Comparison of ENCODE assay signal across 13 cellular contexts in the genomic region with DNA sequence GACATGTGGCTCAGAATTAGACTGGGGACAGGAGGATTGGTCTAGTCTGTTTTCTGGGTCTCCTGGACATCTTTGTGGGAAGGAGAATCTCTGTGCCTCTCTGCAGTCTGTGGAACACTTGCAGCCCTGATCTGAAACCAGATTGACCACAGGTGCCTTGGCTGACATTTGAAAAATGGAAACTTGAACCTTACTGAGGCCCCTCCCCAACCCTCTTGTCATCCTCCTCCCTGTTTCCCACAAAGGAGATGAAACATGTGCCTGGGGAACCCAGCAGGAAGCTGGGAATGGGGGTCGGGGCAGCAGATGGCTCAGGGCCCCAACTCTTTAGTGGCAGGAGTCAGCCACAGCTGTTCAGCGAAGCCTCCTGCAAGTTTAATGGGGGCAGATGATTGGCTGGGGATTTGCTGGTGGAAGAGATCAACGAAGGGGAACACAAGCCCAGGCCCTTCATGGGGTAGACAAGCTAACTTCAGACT. TPM values are rescaled to one million over a fixed set of nuclear protein-coding genes. Genes with fewer than 3 reads are reported as not detected.
DNase-seq lines count a peak whose midpoint lies in the region; ATAC-seq and TF ChIP-seq lines count a peak whose summit lies in the region.
"Had no signal": no experiment of that assay in that cellular context is flagged by ENCODE, and none has a peak within 500 bp of the region (broad histone marks: within the 10 kb centered on the region; RNA-seq: fewer than 3 reads in every experiment).

No MANE protein-coding gene starts in this region.

- TF ChIP-seq EP300 in SK-N-SH (IDR thresholded peaks at IDR 0.05; ENCODE audit: borderline replicate concordance in 1 of 2, low read depth in 1 of 2, low read length in 1 of 2), result no peak
- TF ChIP-seq EP300 in transverse colon (IDR thresholded peaks at IDR 0.05; ENCODE audit: low read depth), result no peak

- no peak overlapping the region for H2AFZ ChIP-seq in SK-N-SH (ENCODE audit: low read depth)

- H3K27me3 Mint-ChIP-seq in stimulated activated naive B cell treated with anti-CD40 and anti-IgM and Interleukin-4, amounts not matched to agents 10 μg/mL and 1 μg/mL and 100 μg/mL, for 72 hours, result peaks cover 7 to 10% of the 10 kb centered on the region in 2 donors

- no peaks in the 10 kb centered on the region for H3K9me3 ChIP-seq in SK-N-SH
- H3K9me3 ChIP-seq in transverse colon, result no peaks in the 10 kb centered on the region
- H3K9me3 ChIP-seq: gastrocnemius medialis had no signal

- peaks cover 10 to 17% of the 10 kb centered on the region in 2 donors for H3K4me1 Mint-ChIP-seq in stimulated activated naive B cell treated with anti-CD40 and anti-IgM and Interleukin-4, amounts not matched to agents 10 μg/mL and 1 μg/mL and 100 μg/mL, for 72 hours

- no peaks in the 10 kb centered on the region for H3K9me2 ChIP-seq in SK-N-SH

- no peak overlapping the region for H3K27ac ChIP-seq in SK-N-SH (ENCODE audit: low read depth in 2 of 2, low read length in 1 of 2)
- no peak overlapping the region for H3K27ac ChIP-seq in transverse colon
- H3K27ac ChIP-seq: gastrocnemius medialis, VCaP had no signal

- no peak for TF ChIP-seq POLR2A in transverse colon (IDR thresholded peaks at IDR 0.05)

- H3K36me3 Mint-ChIP-seq in stimulated activated naive B cell treated with anti-CD40 and anti-IgM and Interleukin-4, amounts not matched to agents 10 μg/mL and 1 μg/mL and 100 μg/mL, for 72 hours, result no peaks in the 10 kb centered on the region

- H3K4me2 ChIP-seq in SK-N-SH, result no peak overlapping the region

- no peaks in the 10 kb centered on the region for H3K79me2 ChIP-seq in SK-N-SH (ENCODE audit: insufficient read depth)

- H3F3A ChIP-seq in SK-N-SH (replicated peaks; ENCODE audit: insufficient read depth), result no peaks in the 10 kb centered on the region

- no peaks in the 10 kb centered on the region for H3K36me3 ChIP-seq in SK-N-SH (replicated peaks in 1 of 2; ENCODE audit: control insufficient read depth in 1 of 2, insufficient read depth in 2 of 2, low read length in 1 of 2)
- no peaks in the 10 kb centered on the region for H3K36me3 ChIP-seq in transverse colon
- H3K36me3 ChIP-seq: gastrocnemius medialis had no signal

- H4K20me1 ChIP-seq in SK-N-SH (ENCODE audit: insufficient read depth), result no peaks in the 10 kb centered on the region

- H3K4me3 ChIP-seq in SK-N-SH (ENCODE audit: low read depth in 2 of 2, low read length in 1 of 2), result no peak overlapping the region
- no peak overlapping the region for H3K4me3 ChIP-seq in transverse colon
- H3K4me3 ChIP-seq: gastrocnemius medialis had no signal

- H3K4me1 ChIP-seq in SK-N-SH (ENCODE audit: control insufficient read depth in 1 of 2, insufficient read depth in 2 of 2, low read depth in 1 of 2, low read length in 1 of 2) (peaks cover 0 to 2% of the 10 kb centered on the region in 2 experiments; a peak in 1 of 4 replicates), transverse colon (no peaks in the 10 kb centered on the region)

- no peak overlapping the region for H3K27ac Mint-ChIP-seq in stimulated activated naive B cell treated with anti-CD40 and anti-IgM and Interleukin-4, amounts not matched to agents 10 μg/mL and 1 μg/mL and 100 μg/mL, for 72 hours

- H3K27me3 ChIP-seq in SK-N-SH (ENCODE audit: insufficient read depth) (no peaks in the 10 kb centered on the region), transverse colon (no peaks in the 10 kb centered on the region)
- H3K27me3 ChIP-seq: gastrocnemius medialis had no signal

- no peak for TF ChIP-seq RAD21 in SK-N-SH (IDR thresholded peaks at IDR 0.05; ENCODE audit: low read length)

- no peaks in the 10 kb centered on the region for H3K9me3 Mint-ChIP-seq in stimulated activated naive B cell treated with anti-CD40 and anti-IgM and Interleukin-4, amounts not matched to agents 10 μg/mL and 1 μg/mL and 100 μg/mL, for 72 hours

- intact Hi-C loops in transverse colon (cut with DNase I; ENCODE audit: low total_unique reads), result no loop called here

- H3K4me3 Mint-ChIP-seq in stimulated activated naive B cell treated with anti-CD40 and anti-IgM and Interleukin-4, amounts not matched to agents 10 μg/mL and 1 μg/mL and 100 μg/mL, for 72 hours, result peak overlapping the region in 1 of 2 donors; percentile 5

- H3K9ac ChIP-seq in SK-N-SH, result no peak overlapping the region

- in situ Hi-C loops in transverse colon (cut with MboI; ENCODE audit: low pct_ligation_motif_present in 1 of 4, low pct_unique_long_range_greater_than_20kb in 1 of 4, low sequenced_read_pairs in 3 of 4), result no loop called here

- POLR2A ChIA-PET in SK-N-SH (lab: Yijun Ruan, JAX), result interaction anchor here (0.6 to 1.4 kb wide), 2 partner anchors 17 to 121 kb away, joined by 3 read pairs; no protein-coding TSS in a partner anchor

- TF ChIP-seq CTCF in SK-N-SH (IDR thresholded peaks at IDR 0.05) (no peak), transverse colon (IDR thresholded peaks at IDR 0.05) (no peak)

- CTCF ChIA-PET in SK-N-SH (lab: Yijun Ruan, JAX), result interaction anchor here (0.6 to 2.2 kb wide), 10 partner anchors 8 to 154 kb away, joined by 3 to 14 read pairs (median 4); partner anchors contain the start of gene VASH2

- WGBS in SK-N-SH (ENCODE audit: low lambda C conversion rate), result 71% methylated on average over 3 of the region's 3 CpGs
- whole genome bisulfite sequencing in transverse colon (ENCODE audit: low coverage in 1 of 2), 2 donors, result 50% methylated on average over 3 of the region's 3 CpGs; no CpG with 5 or more reads in 1 of the 2 donors

- ATAC-seq in SK-N-SH treated with all-trans-retinoic acid at 6 μM for 48 hours (peak; percentile 4; the same call in 1 of the 3 replicates), HG03066 (IDR thresholded peaks at IDR 0.05; ENCODE audit: low read depth, unreplicated experiment) (peak; percentile 69)
- ATAC-seq in stimulated activated naive B cell treated with anti-CD40 and anti-IgM and Interleukin-4, amounts not matched to agents 10 μg/mL and 1 μg/mL and 100 μg/mL, for 72 hours (replicated peaks), result peak; percentile 80 to 81
- ATAC-seq: gastrocnemius medialis had no signal

- no peak for DNase-seq in SK-N-SH
- DNase-seq in RPMI8226, result peak; percentile 16
- DNase-seq in stimulated activated naive B cell treated with anti-CD40 and anti-IgM and Interleukin-4, amounts not matched to agents 10 μg/mL and 1 μg/mL and 100 μg/mL, for 72 hours, result no peak
- DNase-seq in SK-N-DZ (ENCODE audit: low spot score), result no peak
- DNase-seq in transverse colon, result no peak
- no peak for DNase-seq in GM19240 (ENCODE audit: insufficient read length, low spot score)
- DNase-seq: effector CD8-positive, alpha-beta T cell; gastrocnemius medialis; posterior cingulate gyrus; stimulated activated CD4-positive, alpha-beta T cell treated with anti-CD3 and anti-CD28 coated beads, Interleukin-4, amount 100 ng/mL, for 1 hour had no signal

TF ChIP-seq in SK-N-SH treated with all-trans-retinoic acid at 6 μM for 48 hours, 23 proteins besides CTCF, POLR2A, EP300 and RAD21 (continues in another document):
- TF ChIP-seq ZNF565 (CRISPR knock-in tag; conservative IDR thresholded peaks at IDR 0.05; ENCODE audit: low read depth) (no peak), TCF4 (CRISPR knock-in tag; IDR thresholded peaks at IDR 0.05; ENCODE audit: borderline replicate concordance) (no peak), PPARA (CRISPR knock-in tag; IDR thresholded peaks at IDR 0.05; ENCODE audit: borderline replicate concordance) (no peak)
- TF ChIP-seq, protein P1, sequence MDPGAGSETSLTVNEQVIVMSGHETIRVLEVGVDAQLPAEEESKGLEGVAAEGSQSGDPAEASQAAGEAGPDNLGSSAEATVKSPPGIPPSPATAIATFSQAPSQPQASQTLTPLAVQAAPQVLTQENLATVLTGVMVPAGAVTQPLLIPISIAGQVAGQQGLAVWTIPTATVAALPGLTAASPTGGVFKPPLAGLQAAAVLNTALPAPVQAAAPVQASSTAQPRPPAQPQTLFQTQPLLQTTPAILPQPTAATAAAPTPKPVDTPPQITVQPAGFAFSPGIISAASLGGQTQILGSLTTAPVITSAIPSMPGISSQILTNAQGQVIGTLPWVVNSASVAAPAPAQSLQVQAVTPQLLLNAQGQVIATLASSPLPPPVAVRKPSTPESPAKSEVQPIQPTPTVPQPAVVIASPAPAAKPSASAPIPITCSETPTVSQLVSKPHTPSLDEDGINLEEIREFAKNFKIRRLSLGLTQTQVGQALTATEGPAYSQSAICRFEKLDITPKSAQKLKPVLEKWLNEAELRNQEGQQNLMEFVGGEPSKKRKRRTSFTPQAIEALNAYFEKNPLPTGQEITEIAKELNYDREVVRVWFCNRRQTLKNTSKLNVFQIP (CRISPR knock-in tag; IDR thresholded peaks at IDR 0.05; ENCODE audit: borderline replicate concordance, low read depth), result no peak

TF ChIP-seq in SK-N-SH, 30 proteins besides CTCF, POLR2A, EP300 and RAD21 (continues in another document):
- TF ChIP-seq MAX (IDR thresholded peaks at IDR 0.05; ENCODE audit: low read depth) (no peak), IRF3 (IDR thresholded peaks at IDR 0.05; ENCODE audit: low read depth, low read length) (no peak), FOXM1 (IDR thresholded peaks at IDR 0.05; ENCODE audit: low read depth) (no peak)

RNA-seq across cellular contexts. Expression of gene VASH2, which starts 18.1 kb away (rescaled TPM):
- 0.41 and 0.55 TPM in 2 replicates for polyA plus RNA-seq in SK-N-SH (2012; rRNA removed)
- 0.50 and 0.80 TPM in 2 replicates for polyA plus RNA-seq in SK-N-SH (2012; cell fraction: cytosol; rRNA removed)
- 0.69 and 1.2 TPM in 2 replicates for polyA plus RNA-seq in SK-N-SH (2012; cell fraction: nucleus; rRNA removed)
- 10.9 and 11.1 TPM in 2 replicates for polyA plus RNA-seq in SK-N-DZ (2014; cell fraction: cytosol; rRNA removed)
- polyA plus RNA-seq in SK-N-DZ (2014; cell fraction: nucleus; rRNA removed), result 21.4 and 28.4 TPM in 2 replicates
- 1 to 10 TPM in 2 of 4 donors, not detected in 2; 1.1 to 1.7 TPM for total RNA-seq in transverse colon

RNA-seq across cellular contexts. Expression of gene ANGEL2, which starts 47.2 kb away (rescaled TPM):
- polyA plus RNA-seq in SK-N-SH (2012; rRNA removed), result 14.0 and 17.8 TPM in 2 replicates
- polyA plus RNA-seq in SK-N-SH (2012; cell fraction: cytosol; rRNA removed), result 14.7 and 15.7 TPM in 2 replicates
- polyA plus RNA-seq in SK-N-SH (2012; cell fraction: nucleus; rRNA removed), result 17.9 and 40.1 TPM in 2 replicates
- 37.4 and 39.8 TPM in 2 replicates for polyA plus RNA-seq in SK-N-DZ (2014; cell fraction: cytosol; rRNA removed)
- polyA plus RNA-seq in SK-N-DZ (2014; cell fraction: nucleus; rRNA removed), result 49.1 and 67.7 TPM in 2 replicates
- 100 to 1,000 TPM in 1 of 4 donors, 10 to 100 TPM in 3; 33.2 to 105 (median 64.3) TPM for total RNA-seq in transverse colon

Comparison
In these comparisons a context has a peak if more than half of its experiments do, and no peak if none do; other contexts are left out.
1. ATAC-seq: peak in every context shown above with its lines; median percentile 80 in stimulated activated naive B cell treated with anti-CD40 and anti-IgM and Interleukin-4, amounts not matched to agents 10 μg/mL and 1 μg/mL and 100 μg/mL, for 72 hours; 69 in HG03066; 4 in SK-N-SH treated with all-trans-retinoic acid at 6 μM for 48 hours.